In the genomic region with DNA sequence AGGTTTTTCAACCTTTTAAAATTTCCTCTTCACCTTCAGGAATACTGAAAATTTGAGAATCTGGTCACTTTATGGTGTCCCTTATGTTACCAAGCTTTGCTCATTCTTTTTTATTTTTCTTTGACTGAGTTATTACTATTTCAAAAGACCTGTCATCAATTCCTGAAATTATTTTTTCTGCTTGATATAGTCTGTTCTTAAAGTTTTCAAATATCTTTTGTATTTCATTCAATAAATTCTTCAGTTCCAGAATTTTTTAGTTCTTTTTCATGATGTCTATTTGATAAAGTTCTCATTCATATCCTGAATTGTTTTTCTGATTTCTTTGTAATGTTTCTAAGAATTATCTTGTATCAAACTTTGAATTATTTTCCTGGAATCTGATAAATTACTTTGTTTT, we compare ENCODE assay signal across 26 cellular contexts.
"Had no signal": no experiment of that assay in that cellular context is flagged by ENCODE, and none has a peak within 500 bp of the region (broad histone marks: within the 10 kb centered on the region; RNA-seq: fewer than 3 reads in every experiment).

No MANE protein-coding gene starts in this region.

- ATAC-seq: esophagus mucosa; heart right ventricle; left ventricle myocardium superior; lower lobe of right lung; naive thymus-derived CD8-positive, alpha-beta T cell; psoas muscle; right cardiac atrium; stimulated activated naive B cell treated with anti-CD40 and anti-IgM and Interleukin-4, amounts not matched to agents 10 μg/mL and 1 μg/mL and 100 μg/mL, for 72 hours; upper lobe of right lung had no signal

- H3K9me3 ChIP-seq: colonic mucosa, sigmoid colon, upper lobe of right lung had no signal

- H3K4me1 ChIP-seq: colonic mucosa, heart right ventricle, lower lobe of right lung, psoas muscle, sigmoid colon, upper lobe of right lung, uterus had no signal

- H3K27ac ChIP-seq: colonic mucosa, epithelial cell of prostate, heart right ventricle, lower lobe of right lung, psoas muscle, sigmoid colon, thoracic aorta, tibial nerve, upper lobe of right lung, uterus had no signal

- H3K4me3 ChIP-seq: colonic mucosa, heart right ventricle, lower lobe of right lung, psoas muscle, sigmoid colon, thoracic aorta, tibial nerve, upper lobe of right lung, uterus had no signal

- H3K27me3 ChIP-seq: colonic mucosa, heart right ventricle, sigmoid colon, tibial nerve, upper lobe of right lung, uterus had no signal

- H3K36me3 ChIP-seq: uterus had no signal

- DNase-seq: colonic mucosa; effector CD8-positive, alpha-beta T cell; endodermal cell; foreskin fibroblast; glutamatergic neuron; heart right ventricle; hippocampal formation; islet precursor cell; left ventricle myocardium superior; lower lobe of right lung; naive thymus-derived CD8-positive, alpha-beta T cell; nephron progenitor cell; nucleus accumbens; posterior cingulate gyrus; psoas muscle; right cardiac atrium; sigmoid colon; stimulated activated CD4-positive, alpha-beta T cell treated with anti-CD3 and anti-CD28 coated beads, Interleukin-2, amount 100 ng/mL, for 24 hours; stimulated activated CD4-positive, alpha-beta T cell treated with anti-CD3 and anti-CD28 coated beads, Interleukin-4, amount 100 ng/mL, for 4 hours; stimulated activated naive B cell treated with anti-CD40 and anti-IgM and Interleukin-4, amounts not matched to agents 10 μg/mL and 1 μg/mL and 100 μg/mL, for 72 hours; upper lobe of right lung; uterus had no signal
